14 cellular contexts compared by ENCODE assay signal in genomic region chr15:92681141-92681622, GRCh38. TPM values are rescaled to one million over a fixed set of nuclear protein-coding genes. Genes with fewer than 3 reads are reported as not detected.
DNase-seq lines count a peak whose midpoint lies in the region; ATAC-seq, FAIRE-seq and TF ChIP-seq lines count a peak whose summit lies in the region.
"Had no signal": no experiment of that assay in that cellular context is flagged by ENCODE, and none has a peak within 500 bp of the region (broad histone marks: within the 10 kb centered on the region; RNA-seq: fewer than 3 reads in every experiment).

No MANE protein-coding gene starts in this region.

- no peaks in the 10 kb centered on the region for H3K9me3 ChIP-seq in A673 (ENCODE audit: low read depth, low read length, poor library complexity, severe bottlenecking)
- H3K9me3 ChIP-seq in mesenchymal stem cell (ENCODE audit: control insufficient read depth, low read length) = no peaks in the 10 kb centered on the region
- H3K9me3 ChIP-seq: adrenal gland, Peyer's patch had no signal

- 0% methylated on average over 1 of the region's 3 CpGs for WGBS in mesenchymal stem cell

- no peak overlapping the region for H3K23ac ChIP-seq in mesenchymal stem cell (ENCODE audit: low read length in 2 of 2)

- DNase-seq in A673 (ENCODE audit: low spot score) = peak; percentile 50
- peak; percentile 44 for DNase-seq in NB4 (ENCODE audit: low read depth)
- DNase-seq in mesenchymal stem cell = peak; percentile 91
- DNase-seq in endothelial cell (ENCODE audit: low spot score) = no peak
- DNase-seq in stimulated activated naive CD8-positive, alpha-beta T cell treated with anti-CD3 and anti-CD28 coated beads, Interleukin-15, amount 100 ng/mL, for 72 hours = no peak
- DNase-seq in activated CD8-positive, alpha-beta T cell treated with anti-CD3 and anti-CD28 coated beads, Interleukin-2, amount 10 ng/mL, durations not matched to agents 7 days and 5 days = no peak
- DNase-seq: activated CD4-positive, alpha-beta T cell treated with anti-CD3 and anti-CD28 coated beads for 36 hours; NCI-H1092; posterior cingulate gyrus had no signal

- H3K18ac ChIP-seq in mesenchymal stem cell (ENCODE audit: low read depth in 1 of 2, low read length in 2 of 2) = no peak overlapping the region

- no peak overlapping the region for H2AFZ ChIP-seq in mesenchymal stem cell (ENCODE audit: low read depth, low read length)

- POLR2A ChIA-PET in A673 (lab: Charles Lee; ENCODE audit: low non-redundant PET) = no interaction called here
- POLR2A ChIA-PET in activated CD8-positive, alpha-beta T cell treated with anti-CD3 and anti-CD28 coated beads, Interleukin-2, amount 10 ng/mL, durations not matched to agents 7 days and 5 days (lab: Charles Lee) = no interaction called here

- no peaks in the 10 kb centered on the region for H3K36me3 Mint-ChIP-seq in endothelial cell (ENCODE audit: low read depth, unreplicated experiment)
- H3K36me3 Mint-ChIP-seq in activated CD8-positive, alpha-beta T cell treated with anti-CD3 and anti-CD28 coated beads, Interleukin-2, amount 10 ng/mL, durations not matched to agents 7 days and 5 days (ENCODE audit: low read depth) = no peaks in the 10 kb centered on the region

- peaks cover 19% of the 10 kb centered on the region for H3K4me1 Mint-ChIP-seq in endothelial cell (ENCODE audit: unreplicated experiment)
- no peaks in the 10 kb centered on the region for H3K4me1 Mint-ChIP-seq in stimulated activated naive CD8-positive, alpha-beta T cell treated with anti-CD3 and anti-CD28 coated beads, Interleukin-15, amount 100 ng/mL, for 72 hours
- no peaks in the 10 kb centered on the region for H3K4me1 Mint-ChIP-seq in activated CD8-positive, alpha-beta T cell treated with anti-CD3 and anti-CD28 coated beads, Interleukin-2, amount 10 ng/mL, durations not matched to agents 7 days and 5 days (ENCODE audit: low read depth)
- H3K4me1 Mint-ChIP-seq: activated CD4-positive, alpha-beta T cell treated with anti-CD3 and anti-CD28 coated beads for 36 hours had no signal

- no peak overlapping the region for H3K4me2 ChIP-seq in mesenchymal stem cell (ENCODE audit: low read length, poor library complexity, severe bottlenecking)

- H3K36me3 ChIP-seq in A673 (ENCODE audit: insufficient read depth, low read length, poor library complexity, severe bottlenecking) (no peaks in the 10 kb centered on the region), mesenchymal stem cell (ENCODE audit: control insufficient read depth in 1 of 2, insufficient read depth in 2 of 2, low read depth in 1 of 2, low read length in 2 of 2) (no peaks in the 10 kb centered on the region)
- H3K36me3 ChIP-seq: adrenal gland; BLaER1 treated with 17β-estradiol and CSF1 and Interleukin-3, amounts not matched to agents 10 nM and 100 nM; Peyer's patch had no signal

- no peaks in the 10 kb centered on the region for H3K79me1 ChIP-seq in mesenchymal stem cell (replicated peaks; ENCODE audit: low read length, poor library complexity, severe bottlenecking)

- no peak overlapping the region for H3K27ac ChIP-seq in A673 (ENCODE audit: low read depth, low read length, poor library complexity, severe bottlenecking)
- no peak overlapping the region for H3K27ac ChIP-seq in mesenchymal stem cell (ENCODE audit: low read length, poor library complexity, severe bottlenecking)
- H3K27ac ChIP-seq: adrenal gland; BLaER1 treated with 17β-estradiol and CSF1 and Interleukin-3, amounts not matched to agents 10 nM and 100 nM had no signal

- H2BK120ac ChIP-seq in mesenchymal stem cell (ENCODE audit: low read depth, low read length) = no peak overlapping the region

- no peak for TF ChIP-seq POLR2A in NB4 (IDR thresholded peaks at IDR 0.05; ENCODE audit: extremely low read depth, insufficient read length)

- H3K27ac Mint-ChIP-seq in endothelial cell (ENCODE audit: unreplicated experiment) = no peak overlapping the region
- no peak overlapping the region for H3K27ac Mint-ChIP-seq in stimulated activated naive CD8-positive, alpha-beta T cell treated with anti-CD3 and anti-CD28 coated beads, Interleukin-15, amount 100 ng/mL, for 72 hours
- no peak overlapping the region for H3K27ac Mint-ChIP-seq in activated CD8-positive, alpha-beta T cell treated with anti-CD3 and anti-CD28 coated beads, Interleukin-2, amount 10 ng/mL, durations not matched to agents 7 days and 5 days
- H3K27ac Mint-ChIP-seq: activated CD4-positive, alpha-beta T cell treated with anti-CD3 and anti-CD28 coated beads for 36 hours had no signal

- TF ChIP-seq CTCF in A673 (conservative IDR thresholded peaks at IDR 0.05; ENCODE audit: low read depth, low read length) (no peak), NB4 (IDR thresholded peaks at IDR 0.05; ENCODE audit: low read depth, low read length) (no peak), endothelial cell (IDR thresholded peaks at IDR 0.05; ENCODE audit: unreplicated experiment) (no peak)

- no peak overlapping the region for H3K4me3 ChIP-seq in A673 (ENCODE audit: low read depth, low read length, poor library complexity, severe bottlenecking)
- H3K4me3 ChIP-seq in NB4 (ENCODE audit: low read depth, low read length) = no peak overlapping the region
- H3K4me3 ChIP-seq in mesenchymal stem cell (ENCODE audit: insufficient read depth in 1 of 2, low read depth in 1 of 2, low read length in 2 of 2) = no peak overlapping the region
- H3K4me3 ChIP-seq: adrenal gland; BLaER1 treated with 17β-estradiol and CSF1 and Interleukin-3, amounts not matched to agents 10 nM and 100 nM; Peyer's patch had no signal

- no peak overlapping the region for H2AK5ac ChIP-seq in mesenchymal stem cell (ENCODE audit: low read length, severe bottlenecking)

- no peak overlapping the region for H3K14ac ChIP-seq in mesenchymal stem cell (ENCODE audit: low read length in 2 of 2)

- H3K4ac ChIP-seq in mesenchymal stem cell (ENCODE audit: low read depth in 1 of 2, low read length in 2 of 2) = no peak overlapping the region

- no peak overlapping the region for H4K8ac ChIP-seq in mesenchymal stem cell (ENCODE audit: low read length)

- H3K9ac ChIP-seq in mesenchymal stem cell (ENCODE audit: low read length) = peak overlapping the region; percentile 64
- H3K9ac ChIP-seq: BLaER1 treated with 17β-estradiol and CSF1 and Interleukin-3, amounts not matched to agents 10 nM and 100 nM had no signal

- H3K27me3 ChIP-seq in A673 (replicated peaks; ENCODE audit: insufficient read depth, low read depth, low read length, poor library complexity) (no peaks in the 10 kb centered on the region), mesenchymal stem cell (ENCODE audit: control insufficient read depth in 1 of 2, insufficient read depth in 1 of 2, low read length in 2 of 2) (no peaks in the 10 kb centered on the region)
- H3K27me3 ChIP-seq: adrenal gland; BLaER1 treated with 17β-estradiol and CSF1 and Interleukin-3, amounts not matched to agents 10 nM and 100 nM; Peyer's patch had no signal

- no peak overlapping the region for H2BK15ac ChIP-seq in mesenchymal stem cell (ENCODE audit: low read depth, poor library complexity, severe bottlenecking)

- no peak overlapping the region for H2BK5ac ChIP-seq in mesenchymal stem cell (ENCODE audit: low read depth, low read length, poor library complexity, severe bottlenecking)

- no peaks in the 10 kb centered on the region for H3K9me3 Mint-ChIP-seq in endothelial cell (ENCODE audit: unreplicated experiment)
- no peaks in the 10 kb centered on the region for H3K9me3 Mint-ChIP-seq in stimulated activated naive CD8-positive, alpha-beta T cell treated with anti-CD3 and anti-CD28 coated beads, Interleukin-15, amount 100 ng/mL, for 72 hours
- no peaks in the 10 kb centered on the region for H3K9me3 Mint-ChIP-seq in activated CD8-positive, alpha-beta T cell treated with anti-CD3 and anti-CD28 coated beads, Interleukin-2, amount 10 ng/mL, durations not matched to agents 7 days and 5 days (ENCODE audit: insufficient read depth)

- H3K4me1 ChIP-seq in A673 (ENCODE audit: insufficient read depth, low read length, poor library complexity, severe bottlenecking) = peaks cover 7% of the 10 kb centered on the region
- H3K4me1 ChIP-seq in mesenchymal stem cell (ENCODE audit: control insufficient read depth, insufficient read depth, low read depth, low read length) = no peaks in the 10 kb centered on the region
- H3K4me1 ChIP-seq: Peyer's patch had no signal

- intact Hi-C loops in A673 (cut with micrococcal nuclease; ENCODE audit: unreplicated experiment) = no loop called here

- no peak overlapping the region for H4K91ac ChIP-seq in mesenchymal stem cell (ENCODE audit: low read length)

- H2BK12ac ChIP-seq in mesenchymal stem cell (ENCODE audit: low read length in 2 of 2) = no peak overlapping the region

- ATAC-seq in HG02642 (IDR thresholded peaks at IDR 0.05; ENCODE audit: poor library complexity, unreplicated experiment) = no peak
- no peak for ATAC-seq in stimulated activated naive CD8-positive, alpha-beta T cell treated with anti-CD3 and anti-CD28 coated beads, Interleukin-15, amount 100 ng/mL, for 72 hours
- ATAC-seq in activated CD8-positive, alpha-beta T cell treated with anti-CD3 and anti-CD28 coated beads, Interleukin-2, amount 10 ng/mL, durations not matched to agents 7 days and 5 days = no peak
- ATAC-seq: activated CD4-positive, alpha-beta T cell treated with anti-CD3 and anti-CD28 coated beads for 36 hours had no signal

- no peak overlapping the region for H3K4me3 Mint-ChIP-seq in endothelial cell (ENCODE audit: unreplicated experiment)
- no peak overlapping the region for H3K4me3 Mint-ChIP-seq in stimulated activated naive CD8-positive, alpha-beta T cell treated with anti-CD3 and anti-CD28 coated beads, Interleukin-15, amount 100 ng/mL, for 72 hours
- H3K4me3 Mint-ChIP-seq in activated CD8-positive, alpha-beta T cell treated with anti-CD3 and anti-CD28 coated beads, Interleukin-2, amount 10 ng/mL, durations not matched to agents 7 days and 5 days = no peak overlapping the region
- H3K4me3 Mint-ChIP-seq: activated CD4-positive, alpha-beta T cell treated with anti-CD3 and anti-CD28 coated beads for 36 hours had no signal

- peak; percentile 99 for FAIRE-seq in endometrium (lab: Jason Lieb, UNC)

- H3K27me3 Mint-ChIP-seq in endothelial cell (ENCODE audit: unreplicated experiment) = no peaks in the 10 kb centered on the region
- H3K27me3 Mint-ChIP-seq in stimulated activated naive CD8-positive, alpha-beta T cell treated with anti-CD3 and anti-CD28 coated beads, Interleukin-15, amount 100 ng/mL, for 72 hours = no peaks in the 10 kb centered on the region
- peaks cover 13% of the 10 kb centered on the region for H3K27me3 Mint-ChIP-seq in activated CD8-positive, alpha-beta T cell treated with anti-CD3 and anti-CD28 coated beads, Interleukin-2, amount 10 ng/mL, durations not matched to agents 7 days and 5 days (ENCODE audit: low read depth)

- no TSS peak for BruUV-seq in A673 (replicated peaks; lab: Mats Ljungman, UMichigan)

- CTCF ChIA-PET in A673 (lab: Charles Lee) = interaction anchor here (0.5 kb wide), 2 partner anchors 582 to 1298 kb away, joined by 4 to 10 read pairs; no protein-coding TSS in a partner anchor
- CTCF ChIA-PET in activated CD8-positive, alpha-beta T cell treated with anti-CD3 and anti-CD28 coated beads, Interleukin-2, amount 10 ng/mL, durations not matched to agents 7 days and 5 days (lab: Charles Lee) = no interaction called here

RNA-seq across cellular contexts. Expression of gene FAM174B, which starts 25.6 kb away (rescaled TPM):
- 2.7 and 3.7 TPM in 2 replicates for total RNA-seq in A673 (2021)
- polyA plus RNA-seq in mesenchymal stem cell (2013, experiment 1 of 2) = 3.3 TPM
- polyA plus RNA-seq in mesenchymal stem cell (2013, experiment 2 of 2) = 3.7 TPM
- 163 TPM for total RNA-seq in endothelial cell (ENCODE audit: unreplicated experiment)
- 1 to 10 TPM; 2.5 to 3.3 TPM for total RNA-seq in activated CD8-positive, alpha-beta T cell treated with anti-CD3 and anti-CD28 coated beads, Interleukin-2, amount 10 ng/mL, durations not matched to agents 7 days and 5 days

Comparison
In these comparisons a context has a peak if more than half of its experiments do, and no peak if none do; other contexts are left out.
1. DNase-seq: peak in A673 (single experiment), NB4 (single experiment) and mesenchymal stem cell (single experiment); none in endothelial cell (single experiment), stimulated activated naive CD8-positive, alpha-beta T cell treated with anti-CD3 and anti-CD28 coated beads, Interleukin-15, amount 100 ng/mL, for 72 hours (0 of 2) and activated CD8-positive, alpha-beta T cell treated with anti-CD3 and anti-CD28 coated beads, Interleukin-2, amount 10 ng/mL, durations not matched to agents 7 days and 5 days (single experiment).
2. RNA of gene FAM174B, which starts 25.6 kb away (total RNA-seq): 163 TPM in endothelial cell (single experiment); 2.7 to 3.7 TPM in A673 and 2.5 to 3.3 TPM in activated CD8-positive, alpha-beta T cell treated with anti-CD3 and anti-CD28 coated beads, Interleukin-2, amount 10 ng/mL, durations not matched to agents 7 days and 5 days; every median in the first group is over 10 times any median in the second.